ENCODE assay signal across 15 cellular contexts in genomic region chr19:45385392-45386221, GRCh38. TPM values are rescaled to one million over a fixed set of nuclear protein-coding genes. Genes with fewer than 3 reads are reported as not detected.
DNase-seq lines count a peak whose midpoint lies in the region; ATAC-seq and TF ChIP-seq lines count a peak whose summit lies in the region.
"Had no signal": no experiment of that assay in that cellular context is flagged by ENCODE, and none has a peak within 500 bp of the region (broad histone marks: within the 10 kb centered on the region; RNA-seq: fewer than 3 reads in every experiment).

No MANE protein-coding gene starts in this region.

- DNase-seq in NCI-H510A treated with DMSO at 0.1 percent for 48 hours (lab: John Stamatoyannopoulos, UW) (peak; percentile 3), fibroblast of pulmonary artery (ENCODE audit: low read depth) (no peak), neural progenitor cell (ENCODE audit: low spot score) (peak; percentile 19), NCI-H1417 treated with DMSO at 0.1 percent for 48 hours (lab: John Stamatoyannopoulos, UW) (no peak)
- no peak for DNase-seq in stimulated activated CD8-positive, alpha-beta memory T cell treated with anti-CD3 and anti-CD28 coated beads, Interleukin-4, amount 100 ng/mL, for 48 hours
- no peak for DNase-seq in effector CD4-positive, alpha-beta T cell
- DNase-seq: activated CD4-positive, CD25-positive, alpha-beta regulatory T cell treated with anti-CD3 and anti-CD28 coated beads, Interleukin-2, amount 50 U/mL, for 72 hours; COR-L47; erythroblast; stimulated activated naive CD4-positive, alpha-beta T cell had no signal

- TF ChIP-seq CTCF in GM12873 (IDR thresholded peaks at IDR 0.05; ENCODE audit: insufficient read depth, low read depth, low read length, missing control alignments), result peak; percentile 12
- no peak for TF ChIP-seq CTCF in fibroblast of pulmonary artery (IDR thresholded peaks at IDR 0.05; ENCODE audit: low read length, missing control alignments)
- no peak for TF ChIP-seq CTCF in neural progenitor cell (IDR thresholded peaks at IDR 0.05)

- H3K4me3 ChIP-seq in fibroblast of pulmonary artery (replicated peaks; ENCODE audit: low read depth, low read length), result peak overlapping the region; percentile 3
- no peak overlapping the region for H3K4me3 ChIP-seq in neural progenitor cell
- H3K4me3 ChIP-seq: breast epithelium, GM12878 had no signal

- peaks cover 2% of the 10 kb centered on the region for H3K4me1 Mint-ChIP-seq in neural progenitor cell
- H3K4me1 Mint-ChIP-seq: neural crest cell had no signal

- peaks cover 3% of the 10 kb centered on the region for H3K27me3 Mint-ChIP-seq in neural progenitor cell (ENCODE audit: insufficient read depth, low read depth)

- H3F3A ChIP-seq in neural progenitor cell (ENCODE audit: low read depth), result no peaks in the 10 kb centered on the region

- H2AFZ ChIP-seq in neural progenitor cell (replicated peaks), result no peak overlapping the region

- H3K36me3 Mint-ChIP-seq in neural progenitor cell, result no peaks in the 10 kb centered on the region

- ATAC-seq in GM21526 (IDR thresholded peaks at IDR 0.05; ENCODE audit: low FRiP score, unreplicated experiment), result no peak
- ATAC-seq: GM12878 had no signal

- H3K9me3 Mint-ChIP-seq in neural progenitor cell, result no peaks in the 10 kb centered on the region
- H3K9me3 Mint-ChIP-seq: neural crest cell had no signal

- H3K9me3 ChIP-seq in neural progenitor cell (ENCODE audit: low read depth), result no peaks in the 10 kb centered on the region
- H3K9me3 ChIP-seq: breast epithelium had no signal

- H3K79me2 ChIP-seq in neural progenitor cell (ENCODE audit: low read depth), result no peaks in the 10 kb centered on the region

- no peaks in the 10 kb centered on the region for H4K20me1 ChIP-seq in neural progenitor cell (ENCODE audit: low read depth)

- H3K27me3 ChIP-seq in neural progenitor cell, result peaks cover 31% of the 10 kb centered on the region

- H3K4me2 ChIP-seq in neural progenitor cell, result peak overlapping the region; percentile 27

- H3K9ac ChIP-seq in neural progenitor cell, result no peak overlapping the region

- no peak overlapping the region for H3K27ac ChIP-seq in neural progenitor cell
- H3K27ac ChIP-seq: breast epithelium had no signal

- no peak overlapping the region for H3K27ac Mint-ChIP-seq in neural progenitor cell

- no peaks in the 10 kb centered on the region for H3K36me3 ChIP-seq in neural progenitor cell
- H3K36me3 ChIP-seq: breast epithelium had no signal

- no peaks in the 10 kb centered on the region for H3K4me1 ChIP-seq in neural progenitor cell
- H3K4me1 ChIP-seq: breast epithelium had no signal

- no peak overlapping the region for H3K4me3 Mint-ChIP-seq in neural progenitor cell
- H3K4me3 Mint-ChIP-seq: neural crest cell had no signal

RNA-seq across cellular contexts. Expression of gene ERCC2, which starts 15.2 kb away (rescaled TPM):
- total RNA-seq in neural progenitor cell (ENCODE audit: low replicate concordance), result 31.0 and 71.6 TPM in 2 replicates

RNA-seq across cellular contexts. Expression of gene PPP1R13L, which starts 19.3 kb away (rescaled TPM):
- total RNA-seq in neural progenitor cell (ENCODE audit: low replicate concordance), result 2.9 and 8.6 TPM in 2 replicates

RNA-seq across cellular contexts. Expression of gene POLR1G, which starts 20.8 kb away (rescaled TPM):
- total RNA-seq in neural progenitor cell (ENCODE audit: low replicate concordance), result 5.5 and 6.8 TPM in 2 replicates

RNA-seq across cellular contexts. Expression of gene ERCC1, which starts 38.1 kb away (rescaled TPM):
- total RNA-seq in neural progenitor cell (ENCODE audit: low replicate concordance), result 46.0 and 74.5 TPM in 2 replicates

RNA-seq across cellular contexts. Expression of gene KLC3, which starts 45.1 kb away (rescaled TPM):
- total RNA-seq in neural progenitor cell (ENCODE audit: low replicate concordance), result 0.50 TPM in 1 of 2 replicates, not detected in the other
- total RNA-seq: neural crest cell had no signal

Comparison
In these comparisons a context has a peak if more than half of its experiments do, and no peak if none do; other contexts are left out.
1. DNase-seq: peak in NCI-H510A treated with DMSO at 0.1 percent for 48 hours (single experiment) and neural progenitor cell (single experiment); none in fibroblast of pulmonary artery (single experiment), NCI-H1417 treated with DMSO at 0.1 percent for 48 hours (single experiment), stimulated activated CD8-positive, alpha-beta memory T cell treated with anti-CD3 and anti-CD28 coated beads, Interleukin-4, amount 100 ng/mL, for 48 hours (single experiment) and effector CD4-positive, alpha-beta T cell (single experiment).